In genomic region chr3:10443791-10444429, GRCh38 we compare ENCODE assay signal across 28 cellular contexts.
"Had no signal": no experiment of that assay in that cellular context is flagged by ENCODE, and none has a peak within 500 bp of the region (broad histone marks: within the 10 kb centered on the region; RNA-seq: fewer than 3 reads in every experiment).

No MANE protein-coding gene starts in this region.

- H3K27me3 Mint-ChIP-seq: activated CD4-positive, alpha-beta memory T cell treated with anti-CD3 and anti-CD28 coated beads, Interleukin-2, amount 10 ng/mL, durations not matched to agents 7 days and 5 days; activated CD4-positive, alpha-beta T cell treated with anti-CD3 and anti-CD28 coated beads for 36 hours; activated naive CD8-positive, alpha-beta T cell treated with anti-CD3 and anti-CD28 coated beads, Interleukin-2, amount 10 ng/mL, durations not matched to agents 7 days and 5 days had no signal

- H3K36me3 ChIP-seq: adrenal gland, Peyer's patch, SJCRH30 had no signal

- H3K4me2 ChIP-seq: SK-N-SH had no signal

- H3K4me3 ChIP-seq: adrenal gland, Peyer's patch, SJCRH30 had no signal

- H3K9ac ChIP-seq: SK-N-SH had no signal

- H3K27me3 ChIP-seq: adrenal gland, Peyer's patch had no signal

- H3K27ac ChIP-seq: adrenal gland, Peyer's patch, RWPE1, SJCRH30, VCaP had no signal

- H3K9me3 ChIP-seq: adrenal gland, Peyer's patch, SJCRH30, SK-N-SH had no signal

- H3K4me1 Mint-ChIP-seq: activated naive CD4-positive, alpha-beta T cell treated with anti-CD3 and anti-CD28 coated beads, Interleukin-2, amount 10 ng/mL, durations not matched to agents 7 days and 5 days had no signal

- H3K4me3 Mint-ChIP-seq: activated CD4-positive, alpha-beta memory T cell treated with anti-CD3 and anti-CD28 coated beads, Interleukin-2, amount 10 ng/mL, durations not matched to agents 7 days and 5 days; activated CD4-positive, alpha-beta T cell treated with anti-CD3 and anti-CD28 coated beads for 36 hours; activated naive CD4-positive, alpha-beta T cell treated with anti-CD3 and anti-CD28 coated beads, Interleukin-2, amount 10 ng/mL, durations not matched to agents 7 days and 5 days; activated naive CD8-positive, alpha-beta T cell treated with anti-CD3 and anti-CD28 coated beads, Interleukin-2, amount 10 ng/mL, durations not matched to agents 7 days and 5 days; activated T-cell treated with anti-CD3 and anti-CD28 coated beads, Interleukin-2, amount 50 U/mL, for 72 hours had no signal

- H3K4me1 ChIP-seq: adrenal gland, Peyer's patch, SJCRH30 had no signal

- DNase-seq: activated CD4-positive, alpha-beta memory T cell treated with anti-CD3 and anti-CD28 coated beads, Interleukin-2, amount 10 ng/mL, durations not matched to agents 7 days and 5 days; activated CD4-positive, alpha-beta T cell treated with anti-CD3 and anti-CD28 coated beads, Interleukin-2, amount 50 U/mL, for 1 hour; activated gamma-delta T cell treated with Interleukin-2 at 50 U/mL for 16 hours; activated naive CD4-positive, alpha-beta T cell treated with anti-CD3 and anti-CD28 coated beads, Interleukin-2, amount 10 ng/mL, durations not matched to agents 7 days and 5 days; activated naive CD8-positive, alpha-beta T cell treated with anti-CD3 and anti-CD28 coated beads, Interleukin-2, amount 10 ng/mL, durations not matched to agents 7 days and 5 days; activated T-cell treated with anti-CD3 and anti-CD28 coated beads, Interleukin-2, amount 50 U/mL, for 72 hours; adrenal gland; anterior cingulate cortex; central memory CD4-positive, alpha-beta T cell; MM.1S; NCI-H1105; NCI-H1436; NCI-H1694 treated with DMSO at 0.1 percent for 48 hours; NCI-H2029 treated with DMSO at 0.1 percent for 48 hours; NCI-H345; NCI-H510A; NCI-H526 treated with DMSO at 0.1 percent for 48 hours; NCI-H82; NK-92 treated with Interleukin-12 subunit alpha and Interleukin-12 subunit beta, amount 100 ng/mL, for 24 hours; Right ventricle myocardium superior; SJCRH30; SK-N-SH; T-helper 1 cell had no signal

- H3K36me3 Mint-ChIP-seq: activated naive CD4-positive, alpha-beta T cell treated with anti-CD3 and anti-CD28 coated beads, Interleukin-2, amount 10 ng/mL, durations not matched to agents 7 days and 5 days; activated naive CD8-positive, alpha-beta T cell treated with anti-CD3 and anti-CD28 coated beads, Interleukin-2, amount 10 ng/mL, durations not matched to agents 7 days and 5 days had no signal

- H3K27ac Mint-ChIP-seq: activated CD4-positive, alpha-beta memory T cell treated with anti-CD3 and anti-CD28 coated beads, Interleukin-2, amount 10 ng/mL, durations not matched to agents 7 days and 5 days; activated CD4-positive, alpha-beta T cell treated with anti-CD3 and anti-CD28 coated beads for 36 hours; activated naive CD4-positive, alpha-beta T cell treated with anti-CD3 and anti-CD28 coated beads, Interleukin-2, amount 10 ng/mL, durations not matched to agents 7 days and 5 days; activated naive CD8-positive, alpha-beta T cell treated with anti-CD3 and anti-CD28 coated beads, Interleukin-2, amount 10 ng/mL, durations not matched to agents 7 days and 5 days; activated T-cell treated with anti-CD3 and anti-CD28 coated beads, Interleukin-2, amount 50 U/mL, for 72 hours; activated T-helper 2 cell treated with anti-CD3 and anti-CD28 coated beads, Interferon-gamma antibody, Interleukin-2, Interleukin-4, amounts not matched to agents 10 μg/mL and 5 μg/mL and 100 μg/mL, durations not matched to agents 14 hours and 24 hours and 36 hours had no signal

- H3K9me3 Mint-ChIP-seq: activated CD4-positive, alpha-beta memory T cell treated with anti-CD3 and anti-CD28 coated beads, Interleukin-2, amount 10 ng/mL, durations not matched to agents 7 days and 5 days; activated naive CD4-positive, alpha-beta T cell treated with anti-CD3 and anti-CD28 coated beads, Interleukin-2, amount 10 ng/mL, durations not matched to agents 7 days and 5 days; activated naive CD8-positive, alpha-beta T cell treated with anti-CD3 and anti-CD28 coated beads, Interleukin-2, amount 10 ng/mL, durations not matched to agents 7 days and 5 days; activated T-cell treated with anti-CD3 and anti-CD28 coated beads, Interleukin-2, amount 50 U/mL, for 72 hours; activated T-helper 2 cell treated with anti-CD3 and anti-CD28 coated beads, Interferon-gamma antibody, Interleukin-2, Interleukin-4, amounts not matched to agents 10 μg/mL and 5 μg/mL and 100 μg/mL, durations not matched to agents 14 hours and 24 hours and 36 hours had no signal
